8 cellular contexts compared by ENCODE assay signal in the genomic region with DNA sequence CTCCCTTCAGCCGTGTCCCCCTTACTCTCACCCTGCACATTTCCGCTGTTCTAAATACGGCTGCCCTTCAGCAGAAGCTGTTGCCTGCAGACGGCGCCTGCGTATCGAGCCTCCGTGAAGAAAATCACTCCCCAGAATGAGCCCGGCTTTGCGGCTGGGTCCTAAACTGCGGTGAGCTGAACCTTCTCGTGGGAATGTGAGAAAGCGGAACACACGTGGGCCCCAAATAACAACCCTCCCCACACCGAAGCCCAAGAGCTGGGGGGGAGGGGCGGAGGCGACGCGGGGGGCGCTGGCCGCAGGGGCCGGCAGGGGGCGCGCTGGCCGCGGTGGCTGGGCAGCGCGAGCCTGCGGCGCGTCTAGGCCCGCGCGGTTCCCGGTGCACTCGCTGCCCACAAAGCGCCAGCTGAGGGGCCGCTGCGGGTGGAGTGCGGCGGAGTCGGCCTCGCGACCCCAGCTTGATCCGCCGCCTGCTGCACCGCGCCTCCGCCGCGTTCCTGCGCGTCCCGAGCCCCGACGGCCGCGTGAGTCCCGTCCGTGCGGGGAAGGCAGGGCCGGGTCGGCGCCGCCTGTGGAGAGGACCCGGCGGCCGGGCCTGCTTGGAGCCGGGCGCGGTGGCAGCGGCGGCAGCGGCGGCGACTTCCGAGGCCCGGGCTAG. TPM values are rescaled to one million over a fixed set of nuclear protein-coding genes. Genes with fewer than 3 reads are reported as not detected.
DNase-seq lines count a peak whose midpoint lies in the region; ATAC-seq and TF ChIP-seq lines count a peak whose summit lies in the region.

A gene with protein sequence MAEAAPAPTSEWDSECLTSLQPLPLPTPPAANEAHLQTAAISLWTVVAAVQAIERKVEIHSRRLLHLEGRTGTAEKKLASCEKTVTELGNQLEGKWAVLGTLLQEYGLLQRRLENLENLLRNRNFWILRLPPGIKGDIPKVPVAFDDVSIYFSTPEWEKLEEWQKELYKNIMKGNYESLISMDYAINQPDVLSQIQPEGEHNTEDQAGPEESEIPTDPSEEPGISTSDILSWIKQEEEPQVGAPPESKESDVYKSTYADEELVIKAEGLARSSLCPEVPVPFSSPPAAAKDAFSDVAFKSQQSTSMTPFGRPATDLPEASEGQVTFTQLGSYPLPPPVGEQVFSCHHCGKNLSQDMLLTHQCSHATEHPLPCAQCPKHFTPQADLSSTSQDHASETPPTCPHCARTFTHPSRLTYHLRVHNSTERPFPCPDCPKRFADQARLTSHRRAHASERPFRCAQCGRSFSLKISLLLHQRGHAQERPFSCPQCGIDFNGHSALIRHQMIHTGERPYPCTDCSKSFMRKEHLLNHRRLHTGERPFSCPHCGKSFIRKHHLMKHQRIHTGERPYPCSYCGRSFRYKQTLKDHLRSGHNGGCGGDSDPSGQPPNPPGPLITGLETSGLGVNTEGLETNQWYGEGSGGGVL (plus strand): TSS at position 382 of the 658 bp plus-strand sequence. CDS start 290 bp downstream, outside the sequence.

- WGBS in lower leg skin, 2 donors: 1 to 3% methylated on average over 14 to 75 of the region's 78 CpGs

- intact Hi-C loops in lower leg skin (cut with DNase I; ENCODE audit: low total_unique reads): no loop called here

- H3K4me3 ChIP-seq in lower leg skin (ENCODE audit: low read depth, poor library complexity, severe bottlenecking): peak within 1 kb of the TSS; percentile 79

- peak; percentile 75 for ATAC-seq in HG03354 (IDR thresholded peaks at IDR 0.05; ENCODE audit: poor library complexity, severe bottlenecking, unreplicated experiment)

- TF ChIP-seq POLR2A in GM19099 (IDR thresholded peaks at IDR 0.05; ENCODE audit: extremely low read depth, insufficient read length, low read depth) (peak; percentile 61), lower leg skin (IDR thresholded peaks at IDR 0.05) (no peak)

- peak; percentile 13 to 87 (median 67) for DNase-seq in C1 segment of cervical spinal cord (lab: John Stamatoyannopoulos, UW)
- DNase-seq in NCI-H748 (lab: John Stamatoyannopoulos, UW; ENCODE audit: unreplicated experiment): peak; percentile 85
- DNase-seq in activated CD4-positive, alpha-beta T cell treated with anti-CD3 and anti-CD28 coated beads, Interleukin-2, amount 50 U/mL, for 4 hours: peak; percentile 74 to 75
- DNase-seq in dermis microvascular lymphatic vessel endothelial cell (ENCODE audit: low read depth in 2 of 2): peak; percentile 53 to 87
- DNase-seq in lower leg skin (ENCODE audit: low spot score in 2 of 2): peak; percentile 48 to 91
- peak; percentile 68 for DNase-seq in stimulated activated CD4-positive, alpha-beta T cell treated with anti-CD3 and anti-CD28 coated beads, Interleukin-4, amount 100 ng/mL, for 48 hours (ENCODE audit: low read depth in 2 of 2)

- no peak for TF ChIP-seq CTCF in lower leg skin (IDR thresholded peaks at IDR 0.05)

RNA-seq across cellular contexts. Expression of the gene that starts here (rescaled TPM):
- total RNA-seq in dermis microvascular lymphatic vessel endothelial cell (5.0 and 7.2 TPM in 2 replicates), lower leg skin (10 to 100 TPM; 20.9 to 47.8 (median 30.4) TPM)

Comparison
In these comparisons a context has a peak if more than half of its experiments do, and no peak if none do; other contexts are left out.
1. Peak in every context shown above with its lines: DNase-seq, ATAC-seq and H3K4me3 ChIP-seq.